ENCODE assay signal across 1 cellular context in the genomic region with DNA sequence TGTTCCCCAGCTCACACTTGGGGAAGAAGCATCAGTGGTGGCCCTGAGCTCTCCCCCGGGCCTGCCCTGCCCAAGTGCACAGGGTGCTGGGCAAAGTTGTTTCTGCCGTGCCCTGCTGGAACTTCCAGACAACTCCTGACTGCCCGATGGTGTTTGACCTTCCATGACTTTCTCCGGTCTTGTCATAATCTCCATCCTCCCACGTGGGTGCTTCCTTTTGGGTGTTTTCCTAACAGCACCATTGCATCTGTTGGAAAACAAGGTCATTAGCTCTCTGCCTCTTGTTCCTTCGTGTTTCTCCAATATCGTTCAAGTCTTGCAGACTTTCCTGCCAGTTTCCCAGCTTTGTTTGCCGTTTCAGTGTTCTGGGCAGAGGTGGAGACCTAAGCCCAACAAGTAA.
TF ChIP-seq lines count a peak whose summit lies in the region.

No MANE protein-coding gene starts in this region.

TF ChIP-seq in endothelial cell of umbilical vein, 7 proteins besides CTCF, POLR2A, EP300 and RAD21:
- TF ChIP-seq FOS (IDR thresholded peaks at IDR 0.05; ENCODE audit: borderline replicate concordance, insufficient read depth, low read length) (no peak), POLR2AphosphoS5 (IDR thresholded peaks at IDR 0.05; ENCODE audit: insufficient read depth, low read depth, low read length) (no peak), EZH2 (IDR thresholded peaks at IDR 0.05; ENCODE audit: borderline replicate concordance, low read depth, low read length, severe bottlenecking) (no peak), JUN (IDR thresholded peaks at IDR 0.05; ENCODE audit: borderline replicate concordance, insufficient read depth, insufficient read length, low read depth) (no peak), GATA2 (IDR thresholded peaks at IDR 0.05; ENCODE audit: insufficient read depth, insufficient read length, low read depth, low read length) (no peak), MYC (IDR thresholded peaks at IDR 0.05; ENCODE audit: low read depth, low read length) (no peak)
- TF ChIP-seq, protein P1, sequence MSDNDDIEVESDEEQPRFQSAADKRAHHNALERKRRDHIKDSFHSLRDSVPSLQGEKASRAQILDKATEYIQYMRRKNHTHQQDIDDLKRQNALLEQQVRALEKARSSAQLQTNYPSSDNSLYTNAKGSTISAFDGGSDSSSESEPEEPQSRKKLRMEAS (IDR thresholded peaks at IDR 0.05; ENCODE audit: insufficient read depth, insufficient read length): no peak
